ENCODE assay signal across 8 cellular contexts in the genomic region with DNA sequence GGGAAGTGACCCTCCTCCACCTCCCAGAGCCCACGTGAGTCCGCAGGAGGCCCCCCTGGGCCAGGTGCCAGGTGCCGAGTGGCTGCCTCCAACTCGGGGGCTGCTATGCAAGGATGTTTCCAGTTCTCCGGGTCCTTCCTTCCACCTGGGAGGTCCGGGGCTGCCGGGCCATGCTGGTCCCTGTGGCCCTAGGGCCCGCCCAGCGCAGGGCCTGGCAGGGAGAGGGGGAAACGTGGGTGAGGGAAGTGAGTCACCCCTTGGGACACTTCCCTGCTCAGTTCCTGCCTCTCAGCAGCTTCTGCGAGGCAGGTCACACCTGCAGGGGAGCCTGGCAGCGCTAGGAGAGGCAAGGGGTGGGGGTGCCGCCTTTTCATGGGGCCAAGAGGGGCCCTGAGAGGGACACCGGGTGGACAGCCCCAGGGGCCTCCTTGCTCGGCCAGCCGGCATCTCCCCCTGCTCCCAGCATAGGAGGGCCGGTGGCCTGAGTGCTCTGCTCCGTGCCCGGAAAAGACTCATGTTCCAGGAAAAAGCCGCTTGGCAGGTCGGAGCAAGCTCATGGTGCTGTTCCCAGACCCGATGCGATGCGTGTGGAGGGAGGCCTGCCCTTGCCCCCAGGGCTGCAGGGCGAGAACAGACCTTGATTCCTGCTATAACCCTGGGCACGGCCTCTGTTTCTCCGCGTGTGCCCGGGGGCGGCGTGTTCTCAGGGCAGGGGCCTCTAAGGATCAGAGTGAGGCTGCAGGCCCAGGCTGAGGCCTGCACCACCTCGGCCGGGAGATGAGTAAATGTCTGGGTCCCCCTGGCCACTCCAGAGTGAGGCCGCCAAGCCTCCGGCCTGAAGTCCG. TPM values are rescaled to one million over a fixed set of nuclear protein-coding genes. Genes with fewer than 3 reads are reported as not detected.
A peak's percentile ranks its signal among the peaks of the same experiment; 100 is the strongest.
DNase-seq lines count a peak whose midpoint lies in the region; ATAC-seq, FAIRE-seq and TF ChIP-seq lines count a peak whose summit lies in the region.

No MANE protein-coding gene starts in this region.

- peaks cover 3% of the 10 kb centered on the region for H3K9me3 Mint-ChIP-seq in osteocyte (ENCODE audit: unreplicated experiment)

- H3K36me3 Mint-ChIP-seq in osteocyte (ENCODE audit: unreplicated experiment), result no peaks in the 10 kb centered on the region

- peaks cover 31 to 68% (median 46%) of the 10 kb centered on the region in 3 donors for H3K4me1 ChIP-seq in esophagus squamous epithelium

- H3K4me1 Mint-ChIP-seq in osteocyte (ENCODE audit: unreplicated experiment), result peaks cover 68% of the 10 kb centered on the region

- TF ChIP-seq CTCF in esophagus squamous epithelium (IDR thresholded peaks at IDR 0.05) (no peak), osteocyte (IDR thresholded peaks at IDR 0.05) (no peak)

- H3K27ac Mint-ChIP-seq in osteocyte (ENCODE audit: unreplicated experiment), result peak overlapping the region; percentile 79

- H3K27me3 ChIP-seq in esophagus squamous epithelium, result no peaks in the 10 kb centered on the region

- intact Hi-C loops in esophagus squamous epithelium (cut with DNase I), result no loop called here

- no peaks in the 10 kb centered on the region for H3K36me3 ChIP-seq in esophagus squamous epithelium

- peaks cover 0 to 7% (median 0%) of the 10 kb centered on the region in 3 donors for H3K9me3 ChIP-seq in esophagus squamous epithelium

- peak overlapping the region; percentile 87 to 98 (median 98) for H3K27ac ChIP-seq in esophagus squamous epithelium

- 0% methylated on average over 3 of the region's 36 CpGs; no CpG with 5 or more reads in 1 of the 2 donors for WGBS in esophagus squamous epithelium, 2 donors

- peak; percentile 65 for DNase-seq in H54 (ENCODE audit: insufficient read length, low spot score)
- DNase-seq in RCC 7860 (ENCODE audit: low spot score), result peak; percentile 89
- DNase-seq in esophagus squamous epithelium (lab: John Stamatoyannopoulos, UW), result no peak
- no peak for DNase-seq in osteocyte (ENCODE audit: extremely low spot score, unreplicated experiment)
- DNase-seq in dedifferentiated amniotic fluid mesenchymal stem cell (ENCODE audit: extremely low spot score), result no peak
- DNase-seq in NCI-H128 (lab: John Stamatoyannopoulos, UW; ENCODE audit: unreplicated experiment), result no peak

- H3K4me3 Mint-ChIP-seq in osteocyte (ENCODE audit: unreplicated experiment), result no peak overlapping the region

- TF ChIP-seq POLR2A in H54 (IDR thresholded peaks at IDR 0.05; ENCODE audit: low read depth, low read length) (peak; percentile 31), esophagus squamous epithelium (IDR thresholded peaks at IDR 0.05) (peak in 1 of 4 donors; percentile 47)

- FAIRE-seq in H54 (lab: Jason Lieb, UNC) (no peak), RCC 7860 (lab: Jason Lieb, UNC) (peak; percentile 79)

- H3K4me3 ChIP-seq in esophagus squamous epithelium, result peak overlapping the region; percentile 0 to 54 (median 22)

- no peak for ATAC-seq in HG03439 (IDR thresholded peaks at IDR 0.05; ENCODE audit: unreplicated experiment)
- ATAC-seq in HG02571 (IDR thresholded peaks at IDR 0.05; ENCODE audit: unreplicated experiment), result no peak

- no peaks in the 10 kb centered on the region for H3K27me3 Mint-ChIP-seq in osteocyte (ENCODE audit: unreplicated experiment)

RNA-seq across cellular contexts. Expression of a gene that starts 30.3 kb away (rescaled TPM):
- total RNA-seq in esophagus squamous epithelium (10 to 100 TPM; 10.6 to 27.0 (median 16.1) TPM), osteocyte (2.3 and 2.7 TPM in 2 replicates)

Comparison
In these comparisons a context has a peak if more than half of its experiments do, and no peak if none do; other contexts are left out.
1. DNase-seq: peak in H54 (single experiment) and RCC 7860 (single experiment); none in esophagus squamous epithelium (single experiment), osteocyte (single experiment), dedifferentiated amniotic fluid mesenchymal stem cell (single experiment) and NCI-H128 (single experiment).